ENCODE assay signal across 9 cellular contexts in the genomic region with DNA sequence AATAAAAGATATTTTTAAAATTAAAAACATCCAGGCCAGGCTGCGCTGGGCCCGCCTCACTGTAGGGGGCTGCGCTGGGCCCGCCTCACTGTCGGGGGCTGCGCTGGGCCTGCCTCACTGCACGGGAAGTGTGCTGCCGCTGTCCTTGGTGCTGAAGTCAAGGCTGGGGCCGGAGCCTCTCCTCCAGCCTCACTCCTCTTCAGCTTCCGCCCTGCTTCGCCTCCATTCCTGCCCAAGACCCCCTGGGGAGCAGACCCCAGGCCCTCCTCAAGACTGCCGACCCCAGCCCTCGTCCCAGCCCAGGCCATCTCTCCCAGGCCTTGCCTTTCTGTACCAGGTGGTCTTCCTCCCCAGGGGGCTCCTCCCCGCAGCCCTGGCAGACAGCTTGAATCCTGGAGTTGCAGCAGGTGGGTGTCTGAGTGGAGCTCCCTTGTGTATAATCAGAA. TPM values are rescaled to one million over a fixed set of nuclear protein-coding genes. Genes with fewer than 3 reads are reported as not detected.
DNase-seq lines count a peak whose midpoint lies in the region; ATAC-seq and TF ChIP-seq lines count a peak whose summit lies in the region.
"Had no signal": no experiment of that assay in that cellular context is flagged by ENCODE, and none has a peak within 500 bp of the region (broad histone marks: within the 10 kb centered on the region; RNA-seq: fewer than 3 reads in every experiment).

No MANE protein-coding gene starts in this region.

- no peaks in the 10 kb centered on the region for H3K9me3 Mint-ChIP-seq in activated CD4-positive, alpha-beta memory T cell treated with anti-CD3 and anti-CD28 coated beads for 36 hours
- H3K9me3 Mint-ChIP-seq: central memory CD8-positive, alpha-beta T cell had no signal

- H3K27ac ChIP-seq in DND-41 (ENCODE audit: low read length) (no peak overlapping the region), esophagus squamous epithelium (no peak overlapping the region)

- peaks cover 9% of the 10 kb centered on the region for H4K20me1 ChIP-seq in DND-41 (ENCODE audit: insufficient read depth, low read length)
- no peaks in the 10 kb centered on the region for H4K20me1 ChIP-seq in Loucy (ENCODE audit: insufficient read depth, low read length, poor library complexity, severe bottlenecking)

- ATAC-seq in DND-41 (ENCODE audit: insufficient read depth, low read depth) (peak; percentile 100), GM18517 (IDR thresholded peaks at IDR 0.05; ENCODE audit: unreplicated experiment) (no peak)

- H3K4me1 Mint-ChIP-seq in activated CD4-positive, alpha-beta memory T cell treated with anti-CD3 and anti-CD28 coated beads for 36 hours (ENCODE audit: low read depth), result no peaks in the 10 kb centered on the region
- H3K4me1 Mint-ChIP-seq: central memory CD8-positive, alpha-beta T cell had no signal

- H3K4me1 ChIP-seq in DND-41 (ENCODE audit: insufficient read depth, low read length), result no peaks in the 10 kb centered on the region
- H3K4me1 ChIP-seq in Loucy (ENCODE audit: insufficient read depth, low read length, poor library complexity, severe bottlenecking), result no peaks in the 10 kb centered on the region
- H3K4me1 ChIP-seq in esophagus squamous epithelium, result no peaks in the 10 kb centered on the region

- no peaks in the 10 kb centered on the region for H3K79me2 ChIP-seq in DND-41 (ENCODE audit: insufficient read depth, low read length)
- no peaks in the 10 kb centered on the region for H3K79me2 ChIP-seq in Loucy (ENCODE audit: insufficient read depth, low read length)

- H3K27ac Mint-ChIP-seq in activated CD4-positive, alpha-beta memory T cell treated with anti-CD3 and anti-CD28 coated beads for 36 hours, result no peak overlapping the region

- peak; percentile 85 for DNase-seq in DND-41
- peak; percentile 62 for DNase-seq in activated CD4-positive, alpha-beta memory T cell treated with anti-CD3 and anti-CD28 coated beads for 36 hours
- DNase-seq in fibroblast of the aortic adventitia (ENCODE audit: low read depth), result peak; percentile 34
- DNase-seq in stimulated activated CD8-positive, alpha-beta memory T cell treated with anti-CD3 and anti-CD28 coated beads, Interleukin-4, amount 100 ng/mL, for 24 hours (ENCODE audit: low read depth), result peak; percentile 32
- DNase-seq in OCI-M2 (lab: John Stamatoyannopoulos, UW; ENCODE audit: unreplicated experiment), result no peak
- no peak for DNase-seq in esophagus squamous epithelium (lab: John Stamatoyannopoulos, UW)

- H2AFZ ChIP-seq in DND-41 (ENCODE audit: low read depth, low read length) (no peak overlapping the region), Loucy (ENCODE audit: low read length) (no peak overlapping the region)

- H3K4me2 ChIP-seq in DND-41 (ENCODE audit: insufficient read depth, low read length) (no peak overlapping the region), Loucy (ENCODE audit: low read depth, low read length, poor library complexity, severe bottlenecking) (no peak overlapping the region)

- intact Hi-C loops in activated CD4-positive, alpha-beta memory T cell treated with anti-CD3 and anti-CD28 coated beads for 36 hours (cut with micrococcal nuclease), result no loop called here
- intact Hi-C loops in esophagus squamous epithelium (cut with DNase I), result no loop called here

- no peak for TF ChIP-seq POLR2A in esophagus squamous epithelium (IDR thresholded peaks at IDR 0.05)

- no peaks in the 10 kb centered on the region for H3K27me3 ChIP-seq in DND-41 (ENCODE audit: insufficient read depth, low read length, poor library complexity)
- no peaks in the 10 kb centered on the region for H3K27me3 ChIP-seq in Loucy (ENCODE audit: insufficient read depth, low read length, poor library complexity, severe bottlenecking)
- H3K27me3 ChIP-seq in esophagus squamous epithelium, result peaks cover 0 to 16% (median 0%) of the 10 kb centered on the region in 4 donors

- H3K9me3 ChIP-seq in DND-41 (ENCODE audit: insufficient read depth, low read length, severe bottlenecking) (no peaks in the 10 kb centered on the region), Loucy (ENCODE audit: insufficient read depth, low read depth, low read length) (no peaks in the 10 kb centered on the region), esophagus squamous epithelium (no peaks in the 10 kb centered on the region)

- CTCF ChIA-PET in activated CD4-positive, alpha-beta memory T cell treated with anti-CD3 and anti-CD28 coated beads for 36 hours (lab: Charles Lee), result interaction anchor here (0.9 kb wide), 1 partner anchor 14 kb away, joined by 3 read pairs; no protein-coding TSS in a partner anchor

- POLR2A ChIA-PET in activated CD4-positive, alpha-beta memory T cell treated with anti-CD3 and anti-CD28 coated beads for 36 hours (lab: Charles Lee), result no interaction called here

- H3K36me3 Mint-ChIP-seq in activated CD4-positive, alpha-beta memory T cell treated with anti-CD3 and anti-CD28 coated beads for 36 hours, result no peaks in the 10 kb centered on the region

- H3K9me2 ChIP-seq in Loucy (replicated peaks; ENCODE audit: low read depth, low read length), result no peaks in the 10 kb centered on the region

- WGBS in esophagus squamous epithelium, 2 donors, result 48 to 56% methylated on average over 8 to 13 of the region's 14 CpGs

- H3K4me3 ChIP-seq in DND-41 (ENCODE audit: low read depth in 1 of 2, low read length in 2 of 2) (no peak overlapping the region), Loucy (ENCODE audit: low read length, poor library complexity, severe bottlenecking) (no peak overlapping the region), fibroblast of the aortic adventitia (ENCODE audit: low read depth, low read length) (no peak overlapping the region), esophagus squamous epithelium (no peak overlapping the region)

- H3K4me3 Mint-ChIP-seq in activated CD4-positive, alpha-beta memory T cell treated with anti-CD3 and anti-CD28 coated beads for 36 hours, result no peak overlapping the region
- H3K4me3 Mint-ChIP-seq: central memory CD8-positive, alpha-beta T cell had no signal

- no peak overlapping the region for H3K9ac ChIP-seq in DND-41 (ENCODE audit: low read depth, low read length)
- H3K9ac ChIP-seq in Loucy (ENCODE audit: low read depth, low read length, poor library complexity, severe bottlenecking), result no peak overlapping the region

- TF ChIP-seq CTCF in DND-41 (IDR thresholded peaks at IDR 0.05; ENCODE audit: borderline replicate concordance, extremely low read depth, low read length, poor library complexity, severe bottlenecking) (peak; percentile 44), Loucy (conservative IDR thresholded peaks at IDR 0.05; ENCODE audit: low read length) (0 out of 2 replicates have a peak, but pooled peaks have one; percentile 19), fibroblast of the aortic adventitia (IDR thresholded peaks at IDR 0.05; ENCODE audit: insufficient read depth, low read length) (no peak), esophagus squamous epithelium (IDR thresholded peaks at IDR 0.05) (no peak)

- no peaks in the 10 kb centered on the region for H3F3A ChIP-seq in Loucy (ENCODE audit: low read depth)

- H3K36me3 ChIP-seq in DND-41 (ENCODE audit: insufficient read depth, low read length) (no peaks in the 10 kb centered on the region), Loucy (ENCODE audit: insufficient read depth, low read length) (no peaks in the 10 kb centered on the region), esophagus squamous epithelium (no peaks in the 10 kb centered on the region)

- peaks cover 6% of the 10 kb centered on the region for H3K27me3 Mint-ChIP-seq in activated CD4-positive, alpha-beta memory T cell treated with anti-CD3 and anti-CD28 coated beads for 36 hours

RNA-seq across cellular contexts. Expression of a gene that starts 26.2 kb away (rescaled TPM):
- 10 to 100 TPM; 16.1 to 16.3 TPM for total RNA-seq in activated CD4-positive, alpha-beta memory T cell treated with anti-CD3 and anti-CD28 coated beads for 36 hours
- 12.4 and 17.8 TPM in 2 replicates for total RNA-seq in fibroblast of the aortic adventitia (ENCODE audit: low replicate concordance)
- 10 to 100 TPM in 3 of 4 donors, 1 to 10 TPM in 1; 7.4 to 16.0 (median 14.5) TPM for total RNA-seq in esophagus squamous epithelium

RNA-seq across cellular contexts. Expression of a gene that starts 35.3 kb away (rescaled TPM):
- 1 to 10 TPM; 1.2 to 1.4 TPM for total RNA-seq in activated CD4-positive, alpha-beta memory T cell treated with anti-CD3 and anti-CD28 coated beads for 36 hours
- total RNA-seq in fibroblast of the aortic adventitia (ENCODE audit: low replicate concordance) (0.57 and 191 TPM in 2 replicates), esophagus squamous epithelium (under 1 TPM in 2 of 4 donors, not detected in 2; under 0.01 to 0.15 TPM)

Comparison
In these comparisons a context has a peak if more than half of its experiments do, and no peak if none do; other contexts are left out.
1. DNase-seq: peak in DND-41 (single experiment), activated CD4-positive, alpha-beta memory T cell treated with anti-CD3 and anti-CD28 coated beads for 36 hours (single experiment), fibroblast of the aortic adventitia (single experiment) and stimulated activated CD8-positive, alpha-beta memory T cell treated with anti-CD3 and anti-CD28 coated beads, Interleukin-4, amount 100 ng/mL, for 24 hours (single experiment); none in OCI-M2 (single experiment) and esophagus squamous epithelium (single experiment).
2. CTCF ChIP-seq: peak in DND-41 (single experiment) and Loucy (single experiment); none in fibroblast of the aortic adventitia (single experiment) and esophagus squamous epithelium (0 of 6).